Comparison of ENCODE assay signal across 1 cellular context in the genomic region with DNA sequence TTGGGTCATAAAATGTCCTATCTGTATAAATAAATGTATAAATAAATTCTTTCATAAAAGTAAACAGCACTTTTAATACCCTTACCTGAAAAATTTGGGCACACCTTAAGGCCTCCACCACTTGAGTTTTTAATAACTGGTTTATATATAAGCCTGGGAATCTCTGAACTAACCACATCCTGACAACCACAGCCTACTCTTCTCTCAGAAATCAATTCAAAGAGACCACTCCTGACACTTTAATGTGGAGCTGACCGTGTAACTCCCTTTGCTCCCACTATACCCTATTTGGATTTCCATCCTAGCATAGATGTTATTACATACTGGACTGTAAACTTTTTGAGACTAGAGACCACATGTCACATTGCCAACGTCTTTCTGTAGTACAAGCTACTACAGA.
TF ChIP-seq lines count a peak whose summit lies in the region.

No MANE protein-coding gene starts in this region.

TF ChIP-seq in liver, 16 proteins besides CTCF, POLR2A, EP300 and RAD21 (continued from another document):
- TF ChIP-seq, protein P1, sequence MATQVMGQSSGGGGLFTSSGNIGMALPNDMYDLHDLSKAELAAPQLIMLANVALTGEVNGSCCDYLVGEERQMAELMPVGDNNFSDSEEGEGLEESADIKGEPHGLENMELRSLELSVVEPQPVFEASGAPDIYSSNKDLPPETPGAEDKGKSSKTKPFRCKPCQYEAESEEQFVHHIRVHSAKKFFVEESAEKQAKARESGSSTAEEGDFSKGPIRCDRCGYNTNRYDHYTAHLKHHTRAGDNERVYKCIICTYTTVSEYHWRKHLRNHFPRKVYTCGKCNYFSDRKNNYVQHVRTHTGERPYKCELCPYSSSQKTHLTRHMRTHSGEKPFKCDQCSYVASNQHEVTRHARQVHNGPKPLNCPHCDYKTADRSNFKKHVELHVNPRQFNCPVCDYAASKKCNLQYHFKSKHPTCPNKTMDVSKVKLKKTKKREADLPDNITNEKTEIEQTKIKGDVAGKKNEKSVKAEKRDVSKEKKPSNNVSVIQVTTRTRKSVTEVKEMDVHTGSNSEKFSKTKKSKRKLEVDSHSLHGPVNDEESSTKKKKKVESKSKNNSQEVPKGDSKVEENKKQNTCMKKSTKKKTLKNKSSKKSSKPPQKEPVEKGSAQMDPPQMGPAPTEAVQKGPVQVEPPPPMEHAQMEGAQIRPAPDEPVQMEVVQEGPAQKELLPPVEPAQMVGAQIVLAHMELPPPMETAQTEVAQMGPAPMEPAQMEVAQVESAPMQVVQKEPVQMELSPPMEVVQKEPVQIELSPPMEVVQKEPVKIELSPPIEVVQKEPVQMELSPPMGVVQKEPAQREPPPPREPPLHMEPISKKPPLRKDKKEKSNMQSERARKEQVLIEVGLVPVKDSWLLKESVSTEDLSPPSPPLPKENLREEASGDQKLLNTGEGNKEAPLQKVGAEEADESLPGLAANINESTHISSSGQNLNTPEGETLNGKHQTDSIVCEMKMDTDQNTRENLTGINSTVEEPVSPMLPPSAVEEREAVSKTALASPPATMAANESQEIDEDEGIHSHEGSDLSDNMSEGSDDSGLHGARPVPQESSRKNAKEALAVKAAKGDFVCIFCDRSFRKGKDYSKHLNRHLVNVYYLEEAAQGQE (IDR thresholded peaks at IDR 0.05) = no peak
- TF ChIP-seq JUND (IDR thresholded peaks at IDR 0.05) = no peak
- TF ChIP-seq FOXA2 (IDR thresholded peaks at IDR 0.05) = no peak
- TF ChIP-seq HNF4G (IDR thresholded peaks at IDR 0.05) = no peak
- TF ChIP-seq TAF1 (conservative IDR thresholded peaks at IDR 0.05) = no peak
